1 cellular context compared by ENCODE assay signal in the genomic region with DNA sequence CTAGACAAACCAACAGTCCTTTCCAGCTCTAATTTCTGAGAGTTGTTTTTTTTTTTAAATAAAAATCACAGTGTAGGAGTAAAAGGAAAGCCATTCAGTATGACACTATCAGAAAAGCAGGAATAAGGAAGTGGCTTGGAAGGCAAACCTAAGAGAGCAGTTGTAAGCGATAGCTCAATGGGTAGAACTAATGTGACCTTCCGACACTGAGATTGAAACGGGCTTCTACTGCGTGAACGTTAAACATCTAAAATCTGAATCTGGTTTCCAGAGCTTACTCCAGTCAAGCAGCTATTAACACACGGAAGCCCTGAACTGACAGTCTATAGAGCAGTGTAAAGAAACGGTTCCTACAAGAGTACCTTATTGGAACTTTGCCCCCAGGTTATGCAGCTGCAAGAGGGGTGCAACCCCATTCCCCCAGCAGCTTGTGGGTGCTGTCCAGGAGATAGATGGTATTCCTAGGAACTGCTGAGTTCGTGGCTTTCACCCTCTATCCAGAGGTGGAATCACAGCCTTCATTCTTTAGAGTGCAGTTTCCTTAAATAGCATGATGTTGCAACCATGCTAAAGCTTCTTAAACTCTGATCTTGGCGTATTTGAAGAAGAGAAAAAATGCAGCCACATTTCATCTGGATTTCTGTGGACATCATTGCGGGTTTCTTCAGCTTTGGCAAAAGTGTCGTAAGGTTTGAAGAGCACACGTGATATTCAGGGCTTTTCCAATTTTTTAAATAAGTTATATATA.
TF ChIP-seq lines count a peak whose summit lies in the region.

No MANE protein-coding gene starts in this region.

TF ChIP-seq in H1, 55 proteins besides CTCF, POLR2A, EP300 and RAD21 (continued from another document):
- TF ChIP-seq, protein P1, sequence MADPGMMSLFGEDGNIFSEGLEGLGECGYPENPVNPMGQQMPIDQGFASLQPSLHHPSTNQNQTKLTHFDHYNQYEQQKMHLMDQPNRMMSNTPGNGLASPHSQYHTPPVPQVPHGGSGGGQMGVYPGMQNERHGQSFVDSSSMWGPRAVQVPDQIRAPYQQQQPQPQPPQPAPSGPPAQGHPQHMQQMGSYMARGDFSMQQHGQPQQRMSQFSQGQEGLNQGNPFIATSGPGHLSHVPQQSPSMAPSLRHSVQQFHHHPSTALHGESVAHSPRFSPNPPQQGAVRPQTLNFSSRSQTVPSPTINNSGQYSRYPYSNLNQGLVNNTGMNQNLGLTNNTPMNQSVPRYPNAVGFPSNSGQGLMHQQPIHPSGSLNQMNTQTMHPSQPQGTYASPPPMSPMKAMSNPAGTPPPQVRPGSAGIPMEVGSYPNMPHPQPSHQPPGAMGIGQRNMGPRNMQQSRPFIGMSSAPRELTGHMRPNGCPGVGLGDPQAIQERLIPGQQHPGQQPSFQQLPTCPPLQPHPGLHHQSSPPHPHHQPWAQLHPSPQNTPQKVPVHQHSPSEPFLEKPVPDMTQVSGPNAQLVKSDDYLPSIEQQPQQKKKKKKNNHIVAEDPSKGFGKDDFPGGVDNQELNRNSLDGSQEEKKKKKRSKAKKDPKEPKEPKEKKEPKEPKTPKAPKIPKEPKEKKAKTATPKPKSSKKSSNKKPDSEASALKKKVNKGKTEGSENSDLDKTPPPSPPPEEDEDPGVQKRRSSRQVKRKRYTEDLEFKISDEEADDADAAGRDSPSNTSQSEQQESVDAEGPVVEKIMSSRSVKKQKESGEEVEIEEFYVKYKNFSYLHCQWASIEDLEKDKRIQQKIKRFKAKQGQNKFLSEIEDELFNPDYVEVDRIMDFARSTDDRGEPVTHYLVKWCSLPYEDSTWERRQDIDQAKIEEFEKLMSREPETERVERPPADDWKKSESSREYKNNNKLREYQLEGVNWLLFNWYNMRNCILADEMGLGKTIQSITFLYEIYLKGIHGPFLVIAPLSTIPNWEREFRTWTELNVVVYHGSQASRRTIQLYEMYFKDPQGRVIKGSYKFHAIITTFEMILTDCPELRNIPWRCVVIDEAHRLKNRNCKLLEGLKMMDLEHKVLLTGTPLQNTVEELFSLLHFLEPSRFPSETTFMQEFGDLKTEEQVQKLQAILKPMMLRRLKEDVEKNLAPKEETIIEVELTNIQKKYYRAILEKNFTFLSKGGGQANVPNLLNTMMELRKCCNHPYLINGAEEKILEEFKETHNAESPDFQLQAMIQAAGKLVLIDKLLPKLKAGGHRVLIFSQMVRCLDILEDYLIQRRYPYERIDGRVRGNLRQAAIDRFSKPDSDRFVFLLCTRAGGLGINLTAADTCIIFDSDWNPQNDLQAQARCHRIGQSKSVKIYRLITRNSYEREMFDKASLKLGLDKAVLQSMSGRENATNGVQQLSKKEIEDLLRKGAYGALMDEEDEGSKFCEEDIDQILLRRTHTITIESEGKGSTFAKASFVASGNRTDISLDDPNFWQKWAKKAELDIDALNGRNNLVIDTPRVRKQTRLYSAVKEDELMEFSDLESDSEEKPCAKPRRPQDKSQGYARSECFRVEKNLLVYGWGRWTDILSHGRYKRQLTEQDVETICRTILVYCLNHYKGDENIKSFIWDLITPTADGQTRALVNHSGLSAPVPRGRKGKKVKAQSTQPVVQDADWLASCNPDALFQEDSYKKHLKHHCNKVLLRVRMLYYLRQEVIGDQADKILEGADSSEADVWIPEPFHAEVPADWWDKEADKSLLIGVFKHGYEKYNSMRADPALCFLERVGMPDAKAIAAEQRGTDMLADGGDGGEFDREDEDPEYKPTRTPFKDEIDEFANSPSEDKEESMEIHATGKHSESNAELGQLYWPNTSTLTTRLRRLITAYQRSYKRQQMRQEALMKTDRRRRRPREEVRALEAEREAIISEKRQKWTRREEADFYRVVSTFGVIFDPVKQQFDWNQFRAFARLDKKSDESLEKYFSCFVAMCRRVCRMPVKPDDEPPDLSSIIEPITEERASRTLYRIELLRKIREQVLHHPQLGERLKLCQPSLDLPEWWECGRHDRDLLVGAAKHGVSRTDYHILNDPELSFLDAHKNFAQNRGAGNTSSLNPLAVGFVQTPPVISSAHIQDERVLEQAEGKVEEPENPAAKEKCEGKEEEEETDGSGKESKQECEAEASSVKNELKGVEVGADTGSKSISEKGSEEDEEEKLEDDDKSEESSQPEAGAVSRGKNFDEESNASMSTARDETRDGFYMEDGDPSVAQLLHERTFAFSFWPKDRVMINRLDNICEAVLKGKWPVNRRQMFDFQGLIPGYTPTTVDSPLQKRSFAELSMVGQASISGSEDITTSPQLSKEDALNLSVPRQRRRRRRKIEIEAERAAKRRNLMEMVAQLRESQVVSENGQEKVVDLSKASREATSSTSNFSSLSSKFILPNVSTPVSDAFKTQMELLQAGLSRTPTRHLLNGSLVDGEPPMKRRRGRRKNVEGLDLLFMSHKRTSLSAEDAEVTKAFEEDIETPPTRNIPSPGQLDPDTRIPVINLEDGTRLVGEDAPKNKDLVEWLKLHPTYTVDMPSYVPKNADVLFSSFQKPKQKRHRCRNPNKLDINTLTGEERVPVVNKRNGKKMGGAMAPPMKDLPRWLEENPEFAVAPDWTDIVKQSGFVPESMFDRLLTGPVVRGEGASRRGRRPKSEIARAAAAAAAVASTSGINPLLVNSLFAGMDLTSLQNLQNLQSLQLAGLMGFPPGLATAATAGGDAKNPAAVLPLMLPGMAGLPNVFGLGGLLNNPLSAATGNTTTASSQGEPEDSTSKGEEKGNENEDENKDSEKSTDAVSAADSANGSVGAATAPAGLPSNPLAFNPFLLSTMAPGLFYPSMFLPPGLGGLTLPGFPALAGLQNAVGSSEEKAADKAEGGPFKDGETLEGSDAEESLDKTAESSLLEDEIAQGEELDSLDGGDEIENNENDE (IDR thresholded peaks at IDR 0.05; ENCODE audit: insufficient replicate concordance, low read length) = no peak
